ENCODE assay signal across 1 cellular context in genomic region chr6:80282913-80283554, GRCh38.
A peak's percentile ranks its signal among the peaks of the same experiment; 100 is the strongest.
TF ChIP-seq lines count a peak whose summit lies in the region.

No MANE protein-coding gene starts in this region.

TF ChIP-seq in K562, 482 proteins besides CTCF, POLR2A, EP300 and RAD21 (continued from another document):
- peak; percentile 55 for TF ChIP-seq MEIS2 (IDR thresholded peaks at IDR 0.05; ENCODE audit: partially characterized antibody)
